14 cellular contexts compared by ENCODE assay signal in genomic region chr2:127778447-127778846, GRCh38. TPM values are rescaled to one million over a fixed set of nuclear protein-coding genes. Genes with fewer than 3 reads are reported as not detected.
A peak's percentile ranks its signal among the peaks of the same experiment; 100 is the strongest.
DNase-seq lines count a peak whose midpoint lies in the region; ATAC-seq and TF ChIP-seq lines count a peak whose summit lies in the region.
"Had no signal": no experiment of that assay in that cellular context is flagged by ENCODE, and none has a peak within 500 bp of the region (broad histone marks: within the 10 kb centered on the region; RNA-seq: fewer than 3 reads in every experiment).

No MANE protein-coding gene starts in this region.

- no peak for TF ChIP-seq CTCF in left lung (IDR thresholded peaks at IDR 0.05)

- peak overlapping the region; percentile 29 for H3K27ac Mint-ChIP-seq in activated CD4-positive, alpha-beta T cell treated with anti-CD3 and anti-CD28 coated beads, Interleukin-2, amount 10 ng/mL, durations not matched to agents 24 days and 14 days
- peak overlapping the region; percentile 74 for H3K27ac Mint-ChIP-seq in stimulated activated effector memory CD8-positive, alpha-beta T cell treated with anti-CD3 and anti-CD28 coated beads, Interleukin-12 subunit alpha, Interleukin-12 subunit beta, amount 100 ng/mL, for 72 hours
- H3K27ac Mint-ChIP-seq in activated CD4-positive, alpha-beta memory T cell treated with anti-CD3 and anti-CD28 coated beads for 36 hours = no peak overlapping the region

- POLR2A ChIA-PET in activated CD4-positive, alpha-beta memory T cell treated with anti-CD3 and anti-CD28 coated beads for 36 hours (lab: Charles Lee) = no interaction called here

- H3K27me3 ChIP-seq in left lung = no peaks in the 10 kb centered on the region
- H3K27me3 ChIP-seq: BLaER1 treated with 17β-estradiol and CSF1 and Interleukin-3, amounts not matched to agents 10 nM and 100 nM had no signal

- H3K4me1 ChIP-seq in left lung = peaks cover 0 to 11% of the 10 kb centered on the region in 2 donors

- intact Hi-C loops in activated CD4-positive, alpha-beta T cell treated with anti-CD3 and anti-CD28 coated beads, Interleukin-2, amount 10 ng/mL, durations not matched to agents 24 days and 14 days (cut with micrococcal nuclease) = no loop called here
- intact Hi-C loops in left lung (cut with DNase I) = no loop called here
- intact Hi-C loops in activated CD4-positive, alpha-beta memory T cell treated with anti-CD3 and anti-CD28 coated beads for 36 hours (cut with micrococcal nuclease) = no loop called here

- CTCF ChIA-PET in activated CD4-positive, alpha-beta memory T cell treated with anti-CD3 and anti-CD28 coated beads for 36 hours (lab: Charles Lee) = interaction anchor here (1.5 kb wide), 1 partner anchor 187 kb away, joined by 3 read pairs; no protein-coding TSS in a partner anchor

- no peaks in the 10 kb centered on the region for H3K36me3 ChIP-seq in left lung

- ATAC-seq in left lung (peak; percentile 22), HG03095 (IDR thresholded peaks at IDR 0.05; ENCODE audit: unreplicated experiment) (no peak)
- ATAC-seq in stimulated activated effector memory CD8-positive, alpha-beta T cell treated with anti-CD3 and anti-CD28 coated beads, Interleukin-12 subunit alpha, Interleukin-12 subunit beta, amount 100 ng/mL, for 72 hours = no peak
- ATAC-seq: Panc1, Right ventricle myocardium inferior had no signal

- peaks cover 23% of the 10 kb centered on the region for H3K4me1 Mint-ChIP-seq in activated CD4-positive, alpha-beta T cell treated with anti-CD3 and anti-CD28 coated beads, Interleukin-2, amount 10 ng/mL, durations not matched to agents 24 days and 14 days
- H3K4me1 Mint-ChIP-seq in stimulated activated effector memory CD8-positive, alpha-beta T cell treated with anti-CD3 and anti-CD28 coated beads, Interleukin-12 subunit alpha, Interleukin-12 subunit beta, amount 100 ng/mL, for 72 hours = peaks cover 34% of the 10 kb centered on the region
- H3K4me1 Mint-ChIP-seq in activated CD4-positive, alpha-beta memory T cell treated with anti-CD3 and anti-CD28 coated beads for 36 hours (ENCODE audit: low read depth) = peaks cover 39% of the 10 kb centered on the region

- H3K4me3 ChIP-seq in left lung = no peak overlapping the region
- H3K4me3 ChIP-seq: BLaER1 treated with 17β-estradiol and CSF1 and Interleukin-3, amounts not matched to agents 10 nM and 100 nM had no signal

- H3K4me3 Mint-ChIP-seq in activated CD4-positive, alpha-beta T cell treated with anti-CD3 and anti-CD28 coated beads, Interleukin-2, amount 10 ng/mL, durations not matched to agents 24 days and 14 days = no peak overlapping the region
- H3K4me3 Mint-ChIP-seq in stimulated activated effector memory CD8-positive, alpha-beta T cell treated with anti-CD3 and anti-CD28 coated beads, Interleukin-12 subunit alpha, Interleukin-12 subunit beta, amount 100 ng/mL, for 72 hours = no peak overlapping the region
- H3K4me3 Mint-ChIP-seq in activated CD4-positive, alpha-beta memory T cell treated with anti-CD3 and anti-CD28 coated beads for 36 hours = no peak overlapping the region

- no peaks in the 10 kb centered on the region for H3K27me3 Mint-ChIP-seq in activated CD4-positive, alpha-beta T cell treated with anti-CD3 and anti-CD28 coated beads, Interleukin-2, amount 10 ng/mL, durations not matched to agents 24 days and 14 days
- H3K27me3 Mint-ChIP-seq in activated CD4-positive, alpha-beta memory T cell treated with anti-CD3 and anti-CD28 coated beads for 36 hours = no peaks in the 10 kb centered on the region

- H3K9me3 Mint-ChIP-seq in activated CD4-positive, alpha-beta T cell treated with anti-CD3 and anti-CD28 coated beads, Interleukin-2, amount 10 ng/mL, durations not matched to agents 24 days and 14 days = no peaks in the 10 kb centered on the region
- H3K9me3 Mint-ChIP-seq in stimulated activated effector memory CD8-positive, alpha-beta T cell treated with anti-CD3 and anti-CD28 coated beads, Interleukin-12 subunit alpha, Interleukin-12 subunit beta, amount 100 ng/mL, for 72 hours = no peaks in the 10 kb centered on the region
- no peaks in the 10 kb centered on the region for H3K9me3 Mint-ChIP-seq in activated CD4-positive, alpha-beta memory T cell treated with anti-CD3 and anti-CD28 coated beads for 36 hours

- no peak for DNase-seq in activated CD4-positive, alpha-beta T cell treated with anti-CD3 and anti-CD28 coated beads, Interleukin-2, amount 10 ng/mL, durations not matched to agents 24 days and 14 days
- DNase-seq in activated CD4-positive, alpha-beta T cell treated with anti-CD3 and anti-CD28 coated beads for 48 hours = no peak
- DNase-seq in NCI-H82 (lab: John Stamatoyannopoulos, UW) = peak; percentile 52
- no peak for DNase-seq in left lung
- DNase-seq in stimulated activated effector memory CD8-positive, alpha-beta T cell treated with anti-CD3 and anti-CD28 coated beads, Interleukin-12 subunit alpha, Interleukin-12 subunit beta, amount 100 ng/mL, for 72 hours (ENCODE audit: low spot score in 2 of 2) = no peak
- no peak for DNase-seq in foreskin melanocyte
- DNase-seq in activated CD4-positive, alpha-beta memory T cell treated with anti-CD3 and anti-CD28 coated beads for 36 hours = no peak
- DNase-seq: NCI-H146, NCI-H345, NCI-H748 treated with DMSO at 0.1 percent for 48 hours had no signal

- H3K9me3 ChIP-seq in left lung = no peaks in the 10 kb centered on the region

- peaks cover 17% of the 10 kb centered on the region for H3K36me3 Mint-ChIP-seq in activated CD4-positive, alpha-beta T cell treated with anti-CD3 and anti-CD28 coated beads, Interleukin-2, amount 10 ng/mL, durations not matched to agents 24 days and 14 days (ENCODE audit: low read depth)
- peaks cover 15% of the 10 kb centered on the region for H3K36me3 Mint-ChIP-seq in stimulated activated effector memory CD8-positive, alpha-beta T cell treated with anti-CD3 and anti-CD28 coated beads, Interleukin-12 subunit alpha, Interleukin-12 subunit beta, amount 100 ng/mL, for 72 hours
- H3K36me3 Mint-ChIP-seq in activated CD4-positive, alpha-beta memory T cell treated with anti-CD3 and anti-CD28 coated beads for 36 hours = peaks cover 14% of the 10 kb centered on the region

- H3K27ac ChIP-seq in left lung = no peak overlapping the region
- H3K27ac ChIP-seq: BLaER1 treated with 17β-estradiol and CSF1 and Interleukin-3, amounts not matched to agents 10 nM and 100 nM had no signal

RNA-seq across cellular contexts. Expression of gene WDR33, which starts 32.5 kb away (rescaled TPM):
- 76.7 and 79.5 TPM in 2 replicates for total RNA-seq in activated CD4-positive, alpha-beta T cell treated with anti-CD3 and anti-CD28 coated beads, Interleukin-2, amount 10 ng/mL, durations not matched to agents 24 days and 14 days
- total RNA-seq in left lung = 10 to 100 TPM; 46.4 to 55.2 TPM
- total RNA-seq in activated CD4-positive, alpha-beta memory T cell treated with anti-CD3 and anti-CD28 coated beads for 36 hours = 10 to 100 TPM; 62.9 to 64.7 TPM
